Comparison of ENCODE assay signal across 37 cellular contexts in the genomic region with DNA sequence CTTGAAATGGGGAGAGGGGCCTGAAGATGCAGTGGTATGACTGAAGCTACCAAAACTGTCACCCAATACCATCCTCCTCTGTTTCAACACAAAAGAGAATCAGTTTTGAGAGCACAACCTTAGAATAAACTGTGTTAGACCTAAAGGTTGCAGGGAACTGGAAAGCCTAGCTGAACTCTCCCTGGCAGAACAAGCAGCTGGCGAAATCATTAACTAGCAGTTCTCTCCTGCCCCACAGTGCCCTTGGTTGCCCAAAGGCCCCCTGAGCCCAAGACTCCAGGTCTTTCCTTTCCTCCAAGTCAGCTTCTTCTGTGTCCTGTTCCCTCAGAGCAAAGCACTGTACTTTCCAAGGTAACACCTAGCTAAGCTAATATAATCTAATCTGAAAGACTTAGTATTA.
"Had no signal": no experiment of that assay in that cellular context is flagged by ENCODE, and none has a peak within 500 bp of the region (broad histone marks: within the 10 kb centered on the region; RNA-seq: fewer than 3 reads in every experiment).

No MANE protein-coding gene starts in this region.

- H3K9me3 Mint-ChIP-seq: activated CD4-positive, alpha-beta T cell treated with anti-CD3 and anti-CD28 coated beads, Interleukin-2, amount 10 ng/mL, durations not matched to agents 24 days and 14 days; activated CD8-positive, alpha-beta T cell treated with anti-CD3 and anti-CD28 coated beads for 36 hours; activated naive CD8-positive, alpha-beta T cell treated with anti-CD3 and anti-CD28 coated beads for 36 hours; activated T-cell treated with anti-CD3 and anti-CD28 coated beads, Interleukin-2, amount 50 U/mL, for 72 hours; activated T-helper 17 cell treated with anti-CD3 and anti-CD28 coated beads, Interleukin-2, amount 50 U/mL, for 72 hours; central memory CD8-positive, alpha-beta T cell had no signal

- H3K27ac ChIP-seq: brain microvascular endothelial cell, cardiac muscle cell, PC-9, RWPE1, VCaP had no signal

- H3K27ac Mint-ChIP-seq: activated CD4-positive, alpha-beta T cell treated with anti-CD3 and anti-CD28 coated beads, Interleukin-2, amount 10 ng/mL, durations not matched to agents 24 days and 14 days; activated CD8-positive, alpha-beta T cell treated with anti-CD3 and anti-CD28 coated beads for 36 hours; activated naive CD8-positive, alpha-beta T cell treated with anti-CD3 and anti-CD28 coated beads for 36 hours; activated T-cell treated with anti-CD3 and anti-CD28 coated beads, Interleukin-2, amount 50 U/mL, for 72 hours; activated T-helper 17 cell treated with anti-CD3 and anti-CD28 coated beads, Interleukin-2, amount 50 U/mL, for 72 hours had no signal

- H3K36me3 Mint-ChIP-seq: activated naive CD8-positive, alpha-beta T cell treated with anti-CD3 and anti-CD28 coated beads for 36 hours had no signal

- DNase-seq: activated CD4-positive, alpha-beta T cell treated with anti-CD3 and anti-CD28 coated beads for 1 hour; activated CD4-positive, alpha-beta T cell treated with anti-CD3 and anti-CD28 coated beads, Interleukin-2, amount 10 ng/mL, durations not matched to agents 24 days and 14 days; activated CD4-positive, alpha-beta T cell treated with anti-CD3 and anti-CD28 coated beads, Interleukin-2, amount 50 U/mL, for 4 hours; activated CD4-positive, CD25-positive, alpha-beta regulatory T cell; activated CD8-positive, alpha-beta T cell treated with anti-CD3 and anti-CD28 coated beads for 36 hours; activated effector memory CD4-positive, alpha-beta T cell treated with anti-CD3 and anti-CD28 coated beads, Interleukin-2, amount 50 U/mL, for 16 hours; activated naive CD4-positive, alpha-beta T cell; activated naive CD4-positive, alpha-beta T cell treated with anti-CD3 and anti-CD28 coated beads, Interleukin-2, amount 50 U/mL, for 16 hours; activated naive CD8-positive, alpha-beta T cell treated with anti-CD3 and anti-CD28 coated beads for 36 hours; activated T-cell treated with anti-CD3 and anti-CD28 coated beads, Interleukin-2, amount 50 U/mL, for 1 hour; activated T-cell treated with anti-CD3 and anti-CD28 coated beads, Interleukin-2, amount 50 U/mL, for 72 hours; amniotic stem cell; aorta; brain microvascular endothelial cell; Karpas-422; NCI-H1105; NCI-H1417 treated with DMSO at 0.1 percent for 48 hours; NCI-H187 treated with DMSO at 0.1 percent for 48 hours; NCI-H2081; NCI-H2171 treated with DMSO at 0.1 percent for 48 hours; NCI-H2227 treated with DMSO at 0.1 percent for 48 hours; NCI-H446; NCI-H510A treated with DMSO at 0.1 percent for 48 hours; NCI-H526 treated with DMSO at 0.1 percent for 48 hours; NCI-H774; PC-9; Right ventricle myocardium superior; SW 1271; T-helper 1 cell; T-helper 2 cell; T-helper 9 cell had no signal

- H3K27me3 ChIP-seq: brain microvascular endothelial cell, cardiac muscle cell had no signal

- H3K4me3 Mint-ChIP-seq: activated CD4-positive, alpha-beta T cell treated with anti-CD3 and anti-CD28 coated beads, Interleukin-2, amount 10 ng/mL, durations not matched to agents 24 days and 14 days; activated CD8-positive, alpha-beta T cell treated with anti-CD3 and anti-CD28 coated beads for 36 hours; activated naive CD8-positive, alpha-beta T cell treated with anti-CD3 and anti-CD28 coated beads for 36 hours; activated T-cell treated with anti-CD3 and anti-CD28 coated beads, Interleukin-2, amount 50 U/mL, for 72 hours; activated T-helper 17 cell treated with anti-CD3 and anti-CD28 coated beads, Interleukin-2, amount 50 U/mL, for 72 hours; central memory CD8-positive, alpha-beta T cell had no signal

- H3K4me1 Mint-ChIP-seq: activated T-helper 17 cell treated with anti-CD3 and anti-CD28 coated beads, Interleukin-2, amount 50 U/mL, for 72 hours; central memory CD8-positive, alpha-beta T cell had no signal

- H3K4me2 ChIP-seq: PC-9 had no signal

- H3K4me3 ChIP-seq: cardiac muscle cell, PC-9 had no signal

- H2AFZ ChIP-seq: PC-9 had no signal

- ATAC-seq: activated CD8-positive, alpha-beta T cell treated with anti-CD3 and anti-CD28 coated beads for 36 hours; activated T-cell treated with anti-CD3 and anti-CD28 coated beads, Interleukin-2, amount 50 U/mL, for 72 hours; activated T-helper 17 cell treated with anti-CD3 and anti-CD28 coated beads, Interleukin-2, amount 50 U/mL, for 72 hours had no signal

- H3K27me3 Mint-ChIP-seq: activated CD4-positive, alpha-beta T cell treated with anti-CD3 and anti-CD28 coated beads, Interleukin-2, amount 10 ng/mL, durations not matched to agents 24 days and 14 days; activated CD8-positive, alpha-beta T cell treated with anti-CD3 and anti-CD28 coated beads for 36 hours; activated naive CD8-positive, alpha-beta T cell treated with anti-CD3 and anti-CD28 coated beads for 36 hours; central memory CD8-positive, alpha-beta T cell had no signal

- H3K36me3 ChIP-seq: brain microvascular endothelial cell, cardiac muscle cell had no signal

- FAIRE-seq: RCC 7860 had no signal
